ENCODE assay signal across 18 cellular contexts in genomic region chr5:139682016-139682975, GRCh38. TPM values are rescaled to one million over a fixed set of nuclear protein-coding genes. Genes with fewer than 3 reads are reported as not detected.
A peak's percentile ranks its signal among the peaks of the same experiment; 100 is the strongest.
DNase-seq lines count a peak whose midpoint lies in the region; ATAC-seq and TF ChIP-seq lines count a peak whose summit lies in the region.
"Had no signal": no experiment of that assay in that cellular context is flagged by ENCODE, and none has a peak within 500 bp of the region (broad histone marks: within the 10 kb centered on the region; RNA-seq: fewer than 3 reads in every experiment).

No MANE protein-coding gene starts in this region.

- no peak for DNase-seq in SK-N-MC (ENCODE audit: low read depth, low spot score)
- DNase-seq in endodermal cell = peak; percentile 63
- DNase-seq in neural crest cell (ENCODE audit: low read depth, low spot score) = no peak
- peak in 37 of 49 donors; percentile 31 to 91 (median 63) for DNase-seq in substantia nigra (lab: John Stamatoyannopoulos, UW)
- DNase-seq in NAMALWA (ENCODE audit: low spot score) = no peak
- DNase-seq: activated CD4-positive, alpha-beta T cell treated with anti-CD3 and anti-CD28 coated beads, Interleukin-2, amount 10 ng/mL, durations not matched to agents 24 days and 14 days; activated naive CD8-positive, alpha-beta T cell treated with anti-CD3 and anti-CD28 coated beads, Interleukin-2, amount 10 ng/mL, durations not matched to agents 7 days and 5 days; activated T-cell treated with anti-CD3 and anti-CD28 coated beads, Interleukin-2, amount 50 U/mL, for 24 hours; central memory CD4-positive, alpha-beta T cell; DMS53; foreskin melanocyte; mesendoderm; NCI-H187; SJCRH30 had no signal

- H3K9me3 ChIP-seq in SK-N-MC (ENCODE audit: low read depth, low read length) (no peaks in the 10 kb centered on the region), endodermal cell (ENCODE audit: control insufficient read depth, low read length) (no peaks in the 10 kb centered on the region)
- H3K9me3 ChIP-seq: pancreas, SJCRH30 had no signal

- H3K4me3 Mint-ChIP-seq in endodermal cell = no peak overlapping the region
- peak overlapping the region; percentile 54 for H3K4me3 Mint-ChIP-seq in neural crest cell
- H3K4me3 Mint-ChIP-seq: activated CD4-positive, alpha-beta T cell treated with anti-CD3 and anti-CD28 coated beads, Interleukin-2, amount 10 ng/mL, durations not matched to agents 24 days and 14 days; activated naive CD8-positive, alpha-beta T cell treated with anti-CD3 and anti-CD28 coated beads, Interleukin-2, amount 10 ng/mL, durations not matched to agents 7 days and 5 days; activated T-cell treated with anti-CD3 and anti-CD28 coated beads, Interleukin-2, amount 50 U/mL, for 24 hours; CD14-positive monocyte had no signal

- H3K36me3 Mint-ChIP-seq in endodermal cell (ENCODE audit: low read depth) (peaks cover 46% of the 10 kb centered on the region), neural crest cell (ENCODE audit: low read depth) (peaks cover 3% of the 10 kb centered on the region)
- H3K36me3 Mint-ChIP-seq: activated naive CD8-positive, alpha-beta T cell treated with anti-CD3 and anti-CD28 coated beads, Interleukin-2, amount 10 ng/mL, durations not matched to agents 7 days and 5 days had no signal

- no peaks in the 10 kb centered on the region for H3K27me3 ChIP-seq in endodermal cell (ENCODE audit: control insufficient read depth, insufficient read depth, low read length, poor library complexity, severe bottlenecking)
- H3K27me3 ChIP-seq: pancreas, SJCRH30 had no signal

- peaks cover 43% of the 10 kb centered on the region for H3K4me1 Mint-ChIP-seq in endodermal cell
- peaks cover 56% of the 10 kb centered on the region for H3K4me1 Mint-ChIP-seq in neural crest cell

- no peaks in the 10 kb centered on the region for H3K9me3 Mint-ChIP-seq in endodermal cell
- H3K9me3 Mint-ChIP-seq in neural crest cell = no peaks in the 10 kb centered on the region
- H3K9me3 Mint-ChIP-seq: activated CD4-positive, alpha-beta T cell treated with anti-CD3 and anti-CD28 coated beads, Interleukin-2, amount 10 ng/mL, durations not matched to agents 24 days and 14 days; activated naive CD8-positive, alpha-beta T cell treated with anti-CD3 and anti-CD28 coated beads, Interleukin-2, amount 10 ng/mL, durations not matched to agents 7 days and 5 days; activated T-cell treated with anti-CD3 and anti-CD28 coated beads, Interleukin-2, amount 50 U/mL, for 24 hours; CD14-positive monocyte had no signal

- TF ChIP-seq CTCF in endodermal cell (conservative IDR thresholded peaks at IDR 0.05) (peak; percentile 39), neural crest cell (conservative IDR thresholded peaks at IDR 0.05) (no peak)

- no peak overlapping the region for H3K9ac ChIP-seq in SK-N-MC (ENCODE audit: insufficient read length)
- H3K9ac ChIP-seq in endodermal cell (ENCODE audit: extremely low read depth, low read length, poor library complexity, severe bottlenecking) = no peak overlapping the region

- H3K27me3 Mint-ChIP-seq in endodermal cell (ENCODE audit: insufficient read depth) (no peaks in the 10 kb centered on the region), neural crest cell (ENCODE audit: low read depth) (no peaks in the 10 kb centered on the region)
- H3K27me3 Mint-ChIP-seq: activated naive CD8-positive, alpha-beta T cell treated with anti-CD3 and anti-CD28 coated beads, Interleukin-2, amount 10 ng/mL, durations not matched to agents 7 days and 5 days; activated T-cell treated with anti-CD3 and anti-CD28 coated beads, Interleukin-2, amount 50 U/mL, for 24 hours had no signal

- no peak overlapping the region for H3K4me3 ChIP-seq in SK-N-MC
- no peak overlapping the region for H3K4me3 ChIP-seq in endodermal cell (ENCODE audit: low read length)
- H3K4me3 ChIP-seq: pancreas, SJCRH30 had no signal

- H3K27ac ChIP-seq in SK-N-MC (peak overlapping the region; percentile 38), endodermal cell (ENCODE audit: low read depth, low read length) (no peak overlapping the region), substantia nigra (ENCODE audit: low read depth, low read length, poor library complexity, severe bottlenecking) (peak overlapping the region; percentile 100)
- H3K27ac ChIP-seq: pancreas, SJCRH30 had no signal

- H3K27ac Mint-ChIP-seq in endodermal cell (peak overlapping the region; percentile 20), neural crest cell (ENCODE audit: unreplicated experiment) (peak overlapping the region; percentile 43)
- H3K27ac Mint-ChIP-seq: activated CD4-positive, alpha-beta T cell treated with anti-CD3 and anti-CD28 coated beads, Interleukin-2, amount 10 ng/mL, durations not matched to agents 24 days and 14 days; activated naive CD8-positive, alpha-beta T cell treated with anti-CD3 and anti-CD28 coated beads, Interleukin-2, amount 10 ng/mL, durations not matched to agents 7 days and 5 days; activated T-cell treated with anti-CD3 and anti-CD28 coated beads, Interleukin-2, amount 50 U/mL, for 24 hours had no signal

- WGBS in endodermal cell (ENCODE audit: insufficient coverage in 1 of 2, insufficient read length in 1 of 2), 2 experiments = 87 to 91% methylated on average over 15 to 29 of the region's 29 CpGs

- no peaks in the 10 kb centered on the region for H3K4me1 ChIP-seq in endodermal cell (ENCODE audit: control insufficient read depth, insufficient read depth, low read length)

- no peak for ATAC-seq in HG03565 (IDR thresholded peaks at IDR 0.05; ENCODE audit: unreplicated experiment)
- no peak for ATAC-seq in HG03460 (IDR thresholded peaks at IDR 0.05; ENCODE audit: unreplicated experiment)
- ATAC-seq: pancreas had no signal

- H3K36me3 ChIP-seq in SK-N-MC (ENCODE audit: insufficient read depth, low read length) (no peaks in the 10 kb centered on the region), endodermal cell (ENCODE audit: control insufficient read depth, insufficient read depth, low read length) (no peaks in the 10 kb centered on the region)

RNA-seq across cellular contexts. Expression of gene CXXC5, which starts 34.1 kb away (rescaled TPM):
- total RNA-seq in endodermal cell (10 to 100 TPM; 50.5 to 67.9 TPM), neural crest cell (29.2 and 30.4 TPM in 2 replicates)
- polyA plus RNA-seq in endodermal cell (2013, experiment 1 of 2) = 107 TPM
- 113 TPM for polyA plus RNA-seq in endodermal cell (2013, experiment 2 of 2)

Comparison
In these comparisons a context has a peak if more than half of its experiments do, and no peak if none do; other contexts are left out.
1. DNase-seq: peak in endodermal cell (single experiment) and substantia nigra (37 of 49); none in SK-N-MC (single experiment), neural crest cell (single experiment) and NAMALWA (single experiment).